In the genomic region with DNA sequence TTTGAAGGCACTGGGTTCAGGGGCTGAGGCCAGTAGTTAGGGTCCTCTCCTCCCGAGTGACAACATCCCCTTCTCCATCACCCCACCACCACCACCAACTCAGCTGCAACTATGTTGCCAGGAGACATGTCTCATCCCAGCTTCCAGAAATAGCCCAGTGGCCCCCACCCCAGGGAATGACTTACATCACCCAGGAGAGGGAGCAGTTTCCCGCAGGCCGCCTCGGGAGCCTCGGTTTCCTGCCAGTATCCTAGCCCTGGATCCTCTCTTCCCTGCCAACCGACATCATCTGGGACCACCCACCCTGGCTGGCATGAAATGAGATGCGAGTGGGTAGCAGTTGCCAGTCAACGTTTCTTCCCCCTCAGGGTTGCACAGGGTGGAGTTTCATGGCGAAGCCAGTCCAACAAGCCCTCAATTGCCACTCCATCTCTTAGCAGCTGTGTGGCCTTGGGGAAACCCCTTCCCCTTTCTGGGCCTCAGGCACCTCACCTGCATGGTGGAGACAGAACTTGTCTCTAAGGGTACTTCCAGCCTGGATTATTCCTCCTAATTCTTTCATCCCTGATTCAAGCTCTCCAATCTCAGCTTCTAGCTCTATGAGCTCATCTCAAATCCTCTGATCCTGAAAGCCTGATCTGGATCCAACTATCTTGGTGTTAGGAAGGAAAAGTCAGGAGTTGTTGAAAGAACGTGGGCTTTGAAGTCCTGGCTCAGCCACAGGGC, we compare ENCODE assay signal across 8 cellular contexts. TPM values are rescaled to one million over a fixed set of nuclear protein-coding genes. Genes with fewer than 3 reads are reported as not detected.
DNase-seq lines count a peak whose midpoint lies in the region; ATAC-seq, FAIRE-seq and TF ChIP-seq lines count a peak whose summit lies in the region.

No MANE protein-coding gene starts in this region.

- peaks cover 18 to 21% of the 10 kb centered on the region in 2 donors for H3K4me1 ChIP-seq in naive thymus-derived CD4-positive, alpha-beta T cell (ENCODE audit: control insufficient read depth in 2 of 2, insufficient read depth in 2 of 2, low read length in 2 of 2)

- peak; percentile 75 for TF ChIP-seq CTCF in epithelial cell of proximal tubule (conservative IDR thresholded peaks at IDR 0.05; ENCODE audit: low read depth, low read length)

- H3K4me1 Mint-ChIP-seq in naive thymus-derived CD4-positive, alpha-beta T cell, result peaks cover 24 to 54% (median 49%) of the 10 kb centered on the region in 7 donors

- no peaks in the 10 kb centered on the region for H3K27me3 ChIP-seq in naive thymus-derived CD4-positive, alpha-beta T cell (ENCODE audit: control insufficient read depth in 2 of 2, insufficient read depth in 2 of 2, low read length in 2 of 2)

- H3K9me3 ChIP-seq in naive thymus-derived CD4-positive, alpha-beta T cell (ENCODE audit: control insufficient read depth in 2 of 3, low read length in 3 of 3), result no peaks in the 10 kb centered on the region

- H3K27ac Mint-ChIP-seq in naive thymus-derived CD4-positive, alpha-beta T cell, result peak overlapping the region in 7 of 9 donors; percentile 33 to 96 (median 84)

- in situ Hi-C loops in SK-MEL-5 (cut with HindIII; ENCODE audit: low pct_unique_long_range_greater_than_20kb, low sequenced_read_pairs), result no loop called here

- POLR2A ChIA-PET in naive thymus-derived CD4-positive, alpha-beta T cell (lab: Charles Lee), result interaction anchor here (0.7 to 3.7 kb wide), 6 partner anchors 10 to 47 kb away, joined by 3 to 22 read pairs (median 4); partner anchors contain the start of gene CIC

- no peaks in the 10 kb centered on the region for H3K27me3 Mint-ChIP-seq in naive thymus-derived CD4-positive, alpha-beta T cell

- ATAC-seq in naive thymus-derived CD4-positive, alpha-beta T cell, result no peak
- ATAC-seq in HG03342 (IDR thresholded peaks at IDR 0.05; ENCODE audit: unreplicated experiment) (no peak), HG02981 (IDR thresholded peaks at IDR 0.05; ENCODE audit: unreplicated experiment) (no peak)

- DNase-seq in 8988T, result peak; percentile 84
- DNase-seq in GM12891 (ENCODE audit: insufficient read length, low spot score), result no peak
- DNase-seq in SK-MEL-5 (ENCODE audit: low read depth, low spot score), result peak; percentile 76
- no peak for DNase-seq in epithelial cell of proximal tubule (ENCODE audit: low read depth)
- no peak for DNase-seq in naive thymus-derived CD4-positive, alpha-beta T cell
- no peak for DNase-seq in stimulated activated CD4-positive, alpha-beta T cell treated with anti-CD3 and anti-CD28 coated beads, Interleukin-2, amount 100 ng/mL, for 24 hours

- H3K4me3 ChIP-seq in epithelial cell of proximal tubule (ENCODE audit: low read depth, low read length), result no peak overlapping the region
- no peak overlapping the region for H3K4me3 ChIP-seq in naive thymus-derived CD4-positive, alpha-beta T cell (ENCODE audit: low read length)

- TF ChIP-seq POLR2A in GM12891 (IDR thresholded peaks at IDR 0.05; ENCODE audit: low read depth, low read length), result peak; percentile 19; the same call in 1 of the 2 replicates

- peak; percentile 40 for FAIRE-seq in GM12891 (lab: Jason Lieb, UNC)

- CTCF ChIA-PET in naive thymus-derived CD4-positive, alpha-beta T cell (lab: Charles Lee), result interaction anchor here (0.6 to 5.7 kb wide), 7 partner anchors 26 to 137 kb away, joined by 3 to 25 read pairs (median 4); partner anchors contain the start of gene ZNF526

- H3K36me3 Mint-ChIP-seq in naive thymus-derived CD4-positive, alpha-beta T cell, result no peaks in the 10 kb centered on the region

- H3K4me3 Mint-ChIP-seq in naive thymus-derived CD4-positive, alpha-beta T cell, result peak overlapping the region in 2 of 10 donors; percentile 25 to 41

- H3K9me3 Mint-ChIP-seq in naive thymus-derived CD4-positive, alpha-beta T cell, result no peaks in the 10 kb centered on the region

- intact Hi-C loops in naive thymus-derived CD4-positive, alpha-beta T cell (cut with micrococcal nuclease), result loop anchor here in 1 of 2 donors (10.0 kb wide), 1 partner anchor 362 kb away; the partner anchor contains the start of gene ARHGEF1

- peaks cover 0 to 21% (median 0%) of the 10 kb centered on the region in 3 experiments for H3K36me3 ChIP-seq in naive thymus-derived CD4-positive, alpha-beta T cell (ENCODE audit: control insufficient read depth in 2 of 3, insufficient read depth in 3 of 3, low read length in 3 of 3)

- no peak overlapping the region for H3K27ac ChIP-seq in naive thymus-derived CD4-positive, alpha-beta T cell (ENCODE audit: low read depth, low read length)

TF ChIP-seq in GM12891, 5 proteins besides CTCF, POLR2A, EP300 and RAD21:
- TF ChIP-seq TAF1 (IDR thresholded peaks at IDR 0.05; ENCODE audit: low read depth, low read length) (no peak), POLR2AphosphoS5 (IDR thresholded peaks at IDR 0.05; ENCODE audit: low read depth, low read length) (peak; percentile 44; the same call in 1 of the 2 replicates)

RNA-seq across cellular contexts. Expression of gene GSK3A, which starts 3.9 kb away (rescaled TPM):
- polyA plus RNA-seq in GM12891 (2012; ENCODE audit: low read depth, missing spikeins), result 27.4 TPM
- total RNA-seq in SK-MEL-5 (2014; rRNA removed; shearing (Covaris generic)), result 18.7 and 19.0 TPM in 2 replicates
- polyA plus RNA-seq in SK-MEL-5 (2015; cell fraction: cytosol; rRNA removed), result 78.8 and 95.5 TPM in 2 replicates
- polyA plus RNA-seq in SK-MEL-5 (2015; cell fraction: nucleus; rRNA removed), result 30.7 and 59.6 TPM in 2 replicates
- total RNA-seq in epithelial cell of proximal tubule, result 30.9 and 33.9 TPM in 2 replicates
- total RNA-seq in naive thymus-derived CD4-positive, alpha-beta T cell, result 10 to 100 TPM; 19.6 to 52.0 (median 33.0) TPM
- 10 to 100 TPM; 11.4 to 19.6 TPM for polyA plus RNA-seq in naive thymus-derived CD4-positive, alpha-beta T cell

RNA-seq across cellular contexts. Expression of gene ERF, which starts 8.6 kb away (rescaled TPM):
- polyA plus RNA-seq in GM12891 (2012; ENCODE audit: low read depth, missing spikeins), result 18.2 TPM
- 25.5 and 32.7 TPM in 2 replicates for total RNA-seq in SK-MEL-5 (2014; rRNA removed; shearing (Covaris generic))
- polyA plus RNA-seq in SK-MEL-5 (2015; cell fraction: cytosol; rRNA removed), result 54.7 and 70.1 TPM in 2 replicates
- 72.6 and 77.6 TPM in 2 replicates for polyA plus RNA-seq in SK-MEL-5 (2015; cell fraction: nucleus; rRNA removed)
- 36.3 and 48.6 TPM in 2 replicates for total RNA-seq in epithelial cell of proximal tubule
- 100 to 1,000 TPM in 1 of 5 experiments, 10 to 100 TPM in 4; 42.5 to 105 (median 51.8) TPM for total RNA-seq in naive thymus-derived CD4-positive, alpha-beta T cell
- polyA plus RNA-seq in naive thymus-derived CD4-positive, alpha-beta T cell, result 10 to 100 TPM in 1 of 2 donors, 1 to 10 TPM in 1; 2.8 to 10.8 TPM

RNA-seq across cellular contexts. Expression of gene CIC, which starts 22.7 kb away (rescaled TPM):
- polyA plus RNA-seq in GM12891 (2012; ENCODE audit: low read depth, missing spikeins), result 18.5 TPM
- 5.2 and 11.3 TPM in 2 replicates for total RNA-seq in SK-MEL-5 (2014; rRNA removed; shearing (Covaris generic))
- polyA plus RNA-seq in SK-MEL-5 (2015; cell fraction: cytosol; rRNA removed), result 45.4 and 60.9 TPM in 2 replicates
- 36.8 and 45.9 TPM in 2 replicates for polyA plus RNA-seq in SK-MEL-5 (2015; cell fraction: nucleus; rRNA removed)
- 49.3 and 63.9 TPM in 2 replicates for total RNA-seq in epithelial cell of proximal tubule
- total RNA-seq in naive thymus-derived CD4-positive, alpha-beta T cell, result 100 to 1,000 TPM in 3 of 5 experiments, 10 to 100 TPM in 2; 90.4 to 134 (median 102) TPM
- 1 to 10 TPM; 1.5 to 2.6 TPM for polyA plus RNA-seq in naive thymus-derived CD4-positive, alpha-beta T cell

RNA-seq across cellular contexts. Expression of gene ZNF526, which starts 26.2 kb away (rescaled TPM):
- 3.3 TPM for polyA plus RNA-seq in GM12891 (2012; ENCODE audit: low read depth, missing spikeins)
- 6.8 and 8.9 TPM in 2 replicates for total RNA-seq in SK-MEL-5 (2014; rRNA removed; shearing (Covaris generic))
- 7.1 TPM in 2 replicates for polyA plus RNA-seq in SK-MEL-5 (2015; cell fraction: cytosol; rRNA removed)
- polyA plus RNA-seq in SK-MEL-5 (2015; cell fraction: nucleus; rRNA removed), result 5.5 and 8.1 TPM in 2 replicates
- 3.9 and 7.5 TPM in 2 replicates for total RNA-seq in epithelial cell of proximal tubule
- 10 to 100 TPM in 4 of 5 experiments, 1 to 10 TPM in 1; 8.6 to 25.2 (median 22.7) TPM for total RNA-seq in naive thymus-derived CD4-positive, alpha-beta T cell
- 10 to 100 TPM in 1 of 2 donors, 1 to 10 TPM in 1; 4.0 to 11.8 TPM for polyA plus RNA-seq in naive thymus-derived CD4-positive, alpha-beta T cell

RNA-seq across cellular contexts. Expression of gene DEDD2, which starts 28.8 kb away (rescaled TPM):
- polyA plus RNA-seq in GM12891 (2012; ENCODE audit: low read depth, missing spikeins), result 14.7 TPM
- total RNA-seq in SK-MEL-5 (2014; rRNA removed; shearing (Covaris generic)), result 19.5 and 23.9 TPM in 2 replicates
- 20.8 and 22.6 TPM in 2 replicates for polyA plus RNA-seq in SK-MEL-5 (2015; cell fraction: cytosol; rRNA removed)
- 16.3 and 22.0 TPM in 2 replicates for polyA plus RNA-seq in SK-MEL-5 (2015; cell fraction: nucleus; rRNA removed)
- 29.9 and 56.4 TPM in 2 replicates for total RNA-seq in epithelial cell of proximal tubule
- 100 to 1,000 TPM in 1 of 5 experiments, 10 to 100 TPM in 4; 47.9 to 104 (median 65.8) TPM for total RNA-seq in naive thymus-derived CD4-positive, alpha-beta T cell
- 100 to 1,000 TPM; 132 to 208 TPM for polyA plus RNA-seq in naive thymus-derived CD4-positive, alpha-beta T cell

Comparison
In these comparisons a context has a peak if more than half of its experiments do, and no peak if none do; other contexts are left out.
1. DNase-seq: peak in 8988T (single experiment) and SK-MEL-5 (single experiment); none in GM12891 (single experiment), epithelial cell of proximal tubule (single experiment), naive thymus-derived CD4-positive, alpha-beta T cell (0 of 9) and stimulated activated CD4-positive, alpha-beta T cell treated with anti-CD3 and anti-CD28 coated beads, Interleukin-2, amount 100 ng/mL, for 24 hours (0 of 2).